In the genomic region with DNA sequence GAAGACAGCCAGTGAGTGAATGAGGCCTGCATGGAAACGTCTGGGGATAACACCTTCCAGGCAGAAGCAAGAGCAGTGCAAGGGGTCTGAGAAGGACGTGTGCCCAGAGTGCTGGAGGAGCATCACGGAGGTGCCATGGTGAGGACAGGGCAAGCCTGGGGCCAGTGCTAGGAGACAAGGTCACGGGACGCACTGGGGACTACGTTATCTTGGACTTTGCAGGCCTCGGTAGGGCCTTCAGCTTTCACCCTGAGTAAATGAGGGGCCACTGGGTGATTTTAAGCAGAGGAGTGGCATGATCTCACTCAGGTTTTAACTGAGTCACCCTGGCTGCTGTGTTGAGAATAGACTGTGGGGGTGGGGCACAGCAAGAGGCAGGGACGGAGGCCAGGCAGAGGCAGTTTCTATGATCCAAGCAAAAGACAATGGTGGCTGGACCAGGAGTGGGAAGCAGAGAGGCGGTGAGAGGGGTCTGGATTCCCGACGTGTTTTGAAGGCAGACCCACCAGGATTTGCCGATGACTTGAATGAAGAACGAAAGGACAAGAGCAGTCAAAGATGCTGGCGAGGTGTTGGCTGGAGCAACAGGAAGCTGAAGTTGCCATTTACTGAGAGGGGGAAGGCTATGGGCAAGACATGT, we compare ENCODE assay signal across 1 cellular context.
TF ChIP-seq lines count a peak whose summit lies in the region.

No MANE protein-coding gene starts in this region.

TF ChIP-seq in K562, 482 proteins besides CTCF, POLR2A, EP300 and RAD21 (continued from another document and continues in another):
- TF ChIP-seq, protein P1, sequence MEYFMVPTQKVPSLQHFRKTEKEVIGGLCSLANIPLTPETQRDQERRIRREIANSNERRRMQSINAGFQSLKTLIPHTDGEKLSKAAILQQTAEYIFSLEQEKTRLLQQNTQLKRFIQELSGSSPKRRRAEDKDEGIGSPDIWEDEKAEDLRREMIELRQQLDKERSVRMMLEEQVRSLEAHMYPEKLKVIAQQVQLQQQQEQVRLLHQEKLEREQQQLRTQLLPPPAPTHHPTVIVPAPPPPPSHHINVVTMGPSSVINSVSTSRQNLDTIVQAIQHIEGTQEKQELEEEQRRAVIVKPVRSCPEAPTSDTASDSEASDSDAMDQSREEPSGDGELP (CRISPR knock-in tag; IDR thresholded peaks at IDR 0.05; ENCODE audit: borderline replicate concordance) = peak; percentile 25; the same call in 1 of the 2 replicates
- TF ChIP-seq RBM39 (optimal IDR thresholded peaks at IDR 0.05; ENCODE audit: low read depth, low read length) = no peak
- 0 out of 2 replicates have a peak, but pooled peaks have one; percentile 26 for TF ChIP-seq ZEB2 (IDR thresholded peaks at IDR 0.05)
- no peak for TF ChIP-seq SLC30A9 (CRISPR knock-in tag; IDR thresholded peaks at IDR 0.05)
- peak; percentile 84 for TF ChIP-seq FOSL1 (tag; conservative IDR thresholded peaks at IDR 0.05)
- TF ChIP-seq ZNF707 (CRISPR knock-in tag; conservative IDR thresholded peaks at IDR 0.05) = no peak
- no peak for TF ChIP-seq ZNF449 (CRISPR knock-in tag; IDR thresholded peaks at IDR 0.05)
- TF ChIP-seq TBP (optimal IDR thresholded peaks at IDR 0.05; ENCODE audit: low read depth, low read length) = no peak
- TF ChIP-seq POLR2AphosphoS2 (IDR thresholded peaks at IDR 0.05; ENCODE audit: low read length) = no peak
- TF ChIP-seq MED1 (CRISPR knock-in tag; IDR thresholded peaks at IDR 0.05; ENCODE audit: borderline replicate concordance) = no peak
- peak; percentile 62 for TF ChIP-seq ZFX (CRISPR knock-in tag; IDR thresholded peaks at IDR 0.05)
- peak; percentile 88 for TF ChIP-seq NFE2 (IDR thresholded peaks at IDR 0.05; ENCODE audit: low read depth)
- TF ChIP-seq, protein P2, sequence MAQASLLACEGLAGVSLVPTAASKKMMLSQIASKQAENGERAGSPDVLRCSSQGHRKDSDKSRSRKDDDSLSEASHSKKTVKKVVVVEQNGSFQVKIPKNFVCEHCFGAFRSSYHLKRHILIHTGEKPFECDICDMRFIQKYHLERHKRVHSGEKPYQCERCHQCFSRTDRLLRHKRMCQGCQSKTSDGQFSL (CRISPR knock-in tag; IDR thresholded peaks at IDR 0.05) = no peak
- TF ChIP-seq, protein P2 (tag; IDR thresholded peaks at IDR 0.05) = no peak
- TF ChIP-seq HDAC1 (IDR thresholded peaks at IDR 0.05) = no peak
- TF ChIP-seq SRSF9 (IDR thresholded peaks at IDR 0.05; ENCODE audit: borderline replicate concordance, low read depth, low read length) = no peak
- peak; percentile 78 for TF ChIP-seq MTA3 (IDR thresholded peaks at IDR 0.05; ENCODE audit: borderline replicate concordance)
- peak; percentile 64; the same call in 1 of the 2 replicates for TF ChIP-seq MYNN (IDR thresholded peaks at IDR 0.05)
- TF ChIP-seq MYNN (CRISPR knock-in tag; IDR thresholded peaks at IDR 0.05) = no peak
- TF ChIP-seq POLR3G (IDR thresholded peaks at IDR 0.05; ENCODE audit: extremely low read depth, insufficient read length, insufficient replicate concordance) = no peak
- no peak for TF ChIP-seq PCBP1 (IDR thresholded peaks at IDR 0.05; ENCODE audit: low read depth, low read length, poor library complexity, severe bottlenecking)
- TF ChIP-seq ZNF232 (CRISPR knock-in tag; IDR thresholded peaks at IDR 0.05) = no peak
- TF ChIP-seq HOXB6 (CRISPR knock-in tag; IDR thresholded peaks at IDR 0.05; ENCODE audit: borderline replicate concordance) = no peak
- TF ChIP-seq NFATC3 (IDR thresholded peaks at IDR 0.05) = no peak
- TF ChIP-seq ZNF143 (CRISPR knock-in tag; IDR thresholded peaks at IDR 0.05) = no peak
- TF ChIP-seq, protein P3, sequence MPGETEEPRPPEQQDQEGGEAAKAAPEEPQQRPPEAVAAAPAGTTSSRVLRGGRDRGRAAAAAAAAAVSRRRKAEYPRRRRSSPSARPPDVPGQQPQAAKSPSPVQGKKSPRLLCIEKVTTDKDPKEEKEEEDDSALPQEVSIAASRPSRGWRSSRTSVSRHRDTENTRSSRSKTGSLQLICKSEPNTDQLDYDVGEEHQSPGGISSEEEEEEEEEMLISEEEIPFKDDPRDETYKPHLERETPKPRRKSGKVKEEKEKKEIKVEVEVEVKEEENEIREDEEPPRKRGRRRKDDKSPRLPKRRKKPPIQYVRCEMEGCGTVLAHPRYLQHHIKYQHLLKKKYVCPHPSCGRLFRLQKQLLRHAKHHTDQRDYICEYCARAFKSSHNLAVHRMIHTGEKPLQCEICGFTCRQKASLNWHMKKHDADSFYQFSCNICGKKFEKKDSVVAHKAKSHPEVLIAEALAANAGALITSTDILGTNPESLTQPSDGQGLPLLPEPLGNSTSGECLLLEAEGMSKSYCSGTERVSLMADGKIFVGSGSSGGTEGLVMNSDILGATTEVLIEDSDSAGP (CRISPR knock-in tag; IDR thresholded peaks at IDR 0.05) = no peak
- TF ChIP-seq IRF9 (tag; IDR thresholded peaks at IDR 0.05) = no peak
- TF ChIP-seq HSF4 (CRISPR knock-in tag; IDR thresholded peaks at IDR 0.05; ENCODE audit: borderline replicate concordance) = no peak
- no peak for TF ChIP-seq ZNF12 (CRISPR knock-in tag; IDR thresholded peaks at IDR 0.05)
- peak; percentile 66 for TF ChIP-seq MTA2 (IDR thresholded peaks at IDR 0.05; ENCODE audit: low read depth)
- TF ChIP-seq ZSCAN29 (IDR thresholded peaks at IDR 0.05) = no peak
- no peak for TF ChIP-seq SMARCA5 (IDR thresholded peaks at IDR 0.05)
- no peak for TF ChIP-seq SIRT6 (IDR thresholded peaks at IDR 0.05; ENCODE audit: low read depth, low read length)
- no peak for TF ChIP-seq TRIM25 (IDR thresholded peaks at IDR 0.05; ENCODE audit: borderline replicate concordance)
- no peak for TF ChIP-seq RB1 (IDR thresholded peaks at IDR 0.05; ENCODE audit: low read depth)
- no peak for TF ChIP-seq ILF3 (IDR thresholded peaks at IDR 0.05; ENCODE audit: borderline replicate concordance)
- TF ChIP-seq FOXO4 (CRISPR knock-in tag; IDR thresholded peaks at IDR 0.05) = 0 out of 2 replicates have a peak, but pooled peaks have one; percentile 16
- TF ChIP-seq HNRNPUL1 (IDR thresholded peaks at IDR 0.05; ENCODE audit: low read length) = no peak
- TF ChIP-seq MCM7 (IDR thresholded peaks at IDR 0.05) = no peak
- TF ChIP-seq, protein P4, sequence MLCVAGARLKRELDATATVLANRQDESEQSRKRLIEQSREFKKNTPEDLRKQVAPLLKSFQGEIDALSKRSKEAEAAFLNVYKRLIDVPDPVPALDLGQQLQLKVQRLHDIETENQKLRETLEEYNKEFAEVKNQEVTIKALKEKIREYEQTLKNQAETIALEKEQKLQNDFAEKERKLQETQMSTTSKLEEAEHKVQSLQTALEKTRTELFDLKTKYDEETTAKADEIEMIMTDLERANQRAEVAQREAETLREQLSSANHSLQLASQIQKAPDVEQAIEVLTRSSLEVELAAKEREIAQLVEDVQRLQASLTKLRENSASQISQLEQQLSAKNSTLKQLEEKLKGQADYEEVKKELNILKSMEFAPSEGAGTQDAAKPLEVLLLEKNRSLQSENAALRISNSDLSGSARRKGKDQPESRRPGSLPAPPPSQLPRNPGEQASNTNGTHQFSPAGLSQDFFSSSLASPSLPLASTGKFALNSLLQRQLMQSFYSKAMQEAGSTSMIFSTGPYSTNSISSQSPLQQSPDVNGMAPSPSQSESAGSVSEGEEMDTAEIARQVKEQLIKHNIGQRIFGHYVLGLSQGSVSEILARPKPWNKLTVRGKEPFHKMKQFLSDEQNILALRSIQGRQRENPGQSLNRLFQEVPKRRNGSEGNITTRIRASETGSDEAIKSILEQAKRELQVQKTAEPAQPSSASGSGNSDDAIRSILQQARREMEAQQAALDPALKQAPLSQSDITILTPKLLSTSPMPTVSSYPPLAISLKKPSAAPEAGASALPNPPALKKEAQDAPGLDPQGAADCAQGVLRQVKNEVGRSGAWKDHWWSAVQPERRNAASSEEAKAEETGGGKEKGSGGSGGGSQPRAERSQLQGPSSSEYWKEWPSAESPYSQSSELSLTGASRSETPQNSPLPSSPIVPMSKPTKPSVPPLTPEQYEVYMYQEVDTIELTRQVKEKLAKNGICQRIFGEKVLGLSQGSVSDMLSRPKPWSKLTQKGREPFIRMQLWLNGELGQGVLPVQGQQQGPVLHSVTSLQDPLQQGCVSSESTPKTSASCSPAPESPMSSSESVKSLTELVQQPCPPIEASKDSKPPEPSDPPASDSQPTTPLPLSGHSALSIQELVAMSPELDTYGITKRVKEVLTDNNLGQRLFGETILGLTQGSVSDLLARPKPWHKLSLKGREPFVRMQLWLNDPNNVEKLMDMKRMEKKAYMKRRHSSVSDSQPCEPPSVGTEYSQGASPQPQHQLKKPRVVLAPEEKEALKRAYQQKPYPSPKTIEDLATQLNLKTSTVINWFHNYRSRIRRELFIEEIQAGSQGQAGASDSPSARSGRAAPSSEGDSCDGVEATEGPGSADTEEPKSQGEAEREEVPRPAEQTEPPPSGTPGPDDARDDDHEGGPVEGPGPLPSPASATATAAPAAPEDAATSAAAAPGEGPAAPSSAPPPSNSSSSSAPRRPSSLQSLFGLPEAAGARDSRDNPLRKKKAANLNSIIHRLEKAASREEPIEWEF (CRISPR knock-in tag; IDR thresholded peaks at IDR 0.05) = no peak
- TF ChIP-seq CEBPZ (IDR thresholded peaks at IDR 0.05; ENCODE audit: borderline replicate concordance, low read depth, low read length) = no peak
